Comparison of ENCODE assay signal across 8 cellular contexts in the genomic region with DNA sequence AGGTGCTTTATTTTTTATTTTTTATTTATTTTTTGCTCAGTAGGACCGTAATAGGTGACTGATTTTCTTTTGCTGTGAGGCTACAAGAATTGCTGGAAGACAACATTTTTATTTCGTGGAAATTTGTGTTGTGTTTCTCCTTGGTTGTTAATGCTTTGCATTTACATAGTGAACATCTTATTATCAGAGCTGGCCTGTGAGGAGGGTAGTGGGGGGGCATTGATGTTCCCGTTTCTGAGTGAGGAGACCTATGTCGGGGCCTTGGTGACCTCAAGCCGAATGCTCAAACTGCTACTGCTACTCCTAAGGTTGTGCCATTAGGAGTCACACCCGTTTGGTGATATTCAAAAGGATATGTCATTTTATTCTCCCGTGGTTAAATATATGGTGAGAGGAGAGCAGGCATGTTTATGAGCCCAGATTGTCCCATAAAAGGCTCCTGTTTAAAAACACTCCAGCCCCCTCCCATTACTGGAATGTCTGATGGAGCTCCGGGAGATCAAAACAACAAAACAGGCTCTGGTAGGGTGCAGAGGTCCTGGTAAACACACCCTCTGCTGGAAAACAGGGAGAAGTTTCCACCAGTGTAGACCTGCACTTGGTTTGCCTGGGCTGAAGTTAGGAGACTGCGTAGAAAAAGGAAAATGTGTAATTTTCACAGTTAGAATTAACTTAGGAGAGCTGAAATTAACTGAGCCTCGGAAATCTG. TPM values are rescaled to one million over a fixed set of nuclear protein-coding genes. Genes with fewer than 3 reads are reported as not detected.
DNase-seq lines count a peak whose midpoint lies in the region; ATAC-seq and TF ChIP-seq lines count a peak whose summit lies in the region.

No MANE protein-coding gene starts in this region.

- H3K27me3 Mint-ChIP-seq in central memory CD8-positive, alpha-beta T cell, result peaks cover 61% of the 10 kb centered on the region
- H3K27me3 Mint-ChIP-seq in natural killer cell (ENCODE audit: low read depth in 2 of 2), result peaks cover 32 to 34% of the 10 kb centered on the region in 2 donors

- H3K27ac Mint-ChIP-seq in central memory CD8-positive, alpha-beta T cell (ENCODE audit: low read depth), result no peak overlapping the region
- H3K27ac Mint-ChIP-seq in natural killer cell, result no peak overlapping the region

- peaks cover 1% of the 10 kb centered on the region for H3K36me3 Mint-ChIP-seq in central memory CD8-positive, alpha-beta T cell (ENCODE audit: insufficient read depth)
- H3K36me3 Mint-ChIP-seq in natural killer cell, result no peaks in the 10 kb centered on the region

- no peaks in the 10 kb centered on the region for H3K36me3 ChIP-seq in BE2C

- H3K9me3 Mint-ChIP-seq in central memory CD8-positive, alpha-beta T cell, result no peaks in the 10 kb centered on the region
- H3K9me3 Mint-ChIP-seq in natural killer cell, result no peaks in the 10 kb centered on the region

- TF ChIP-seq CTCF in BE2C (IDR thresholded peaks at IDR 0.05; ENCODE audit: low read depth, low read length), result peak; percentile 37
- peak; percentile 46 for TF ChIP-seq CTCF in natural killer cell (IDR thresholded peaks at IDR 0.05)

- intact Hi-C loops in natural killer cell (cut with micrococcal nuclease), result loop anchor here (1.0 to 10.0 kb wide), 7 partner anchors 304 to 1857 kb away; no protein-coding TSS in a partner anchor

- peaks cover 5% of the 10 kb centered on the region for H3K4me1 Mint-ChIP-seq in central memory CD8-positive, alpha-beta T cell
- peaks cover 11 to 14% of the 10 kb centered on the region in 2 donors for H3K4me1 Mint-ChIP-seq in natural killer cell

- H3K4me3 Mint-ChIP-seq in central memory CD8-positive, alpha-beta T cell, result peak overlapping the region; percentile 73
- H3K4me3 Mint-ChIP-seq in natural killer cell, result no peak overlapping the region

- no peak for DNase-seq in BE2C
- peak; percentile 81 to 89 for DNase-seq in Kasumi-1 (lab: John Stamatoyannopoulos, UW)
- no peak for DNase-seq in central memory CD8-positive, alpha-beta T cell (ENCODE audit: low spot score in 2 of 2)
- DNase-seq in natural killer cell, result no peak
- no peak for DNase-seq in NCI-H345 treated with DMSO at 0.1 percent for 48 hours (lab: John Stamatoyannopoulos, UW; ENCODE audit: unreplicated experiment)
- no peak for DNase-seq in GM19238 (ENCODE audit: insufficient read length, low spot score)

- peaks cover 29% of the 10 kb centered on the region for H3K27me3 ChIP-seq in BE2C

- ATAC-seq in central memory CD8-positive, alpha-beta T cell (replicated peaks; ENCODE audit: extremely low read depth, poor library complexity, severe bottlenecking), result no peak
- ATAC-seq in natural killer cell (no peak), HG03571 (IDR thresholded peaks at IDR 0.05; ENCODE audit: unreplicated experiment) (no peak), HG03280 (IDR thresholded peaks at IDR 0.05; ENCODE audit: unreplicated experiment) (no peak)

- no peaks in the 10 kb centered on the region; the same call in 1 of the 2 replicates for H3K4me1 ChIP-seq in BE2C

- peaks cover 5% of the 10 kb centered on the region for H3K9me3 ChIP-seq in BE2C

- H3K4me3 ChIP-seq in BE2C (ENCODE audit: low read depth, low read length), result peak overlapping the region; percentile 54

RNA-seq across cellular contexts. Expression of gene PDGFRA, which starts 5.6 kb away (rescaled TPM):
- 0.62 TPM for polyA plus RNA-seq in BE2C (2012; ENCODE audit: insufficient read depth, insufficient read length, low read depth)
- total RNA-seq in natural killer cell, result under 1 TPM in 1 of 3 donors, not detected in 2; 0.05 TPM

Comparison
In these comparisons a context has a peak if more than half of its experiments do, and no peak if none do; other contexts are left out.
1. DNase-seq: peak in Kasumi-1 (2 of 2); none in BE2C (single experiment), central memory CD8-positive, alpha-beta T cell (0 of 2), natural killer cell (single experiment), NCI-H345 treated with DMSO at 0.1 percent for 48 hours (single experiment) and GM19238 (single experiment).